In genomic region chr10:104659809-104660208, GRCh38 we compare ENCODE assay signal across 39 cellular contexts. TPM values are rescaled to one million over a fixed set of nuclear protein-coding genes. Genes with fewer than 3 reads are reported as not detected.
"Had no signal": no experiment of that assay in that cellular context is flagged by ENCODE, and none has a peak within 500 bp of the region (broad histone marks: within the 10 kb centered on the region; RNA-seq: fewer than 3 reads in every experiment).

No MANE protein-coding gene starts in this region.

- H3K36me3 Mint-ChIP-seq: activated CD8-positive, alpha-beta memory T cell treated with anti-CD3 and anti-CD28 coated beads, Interleukin-2, amount 10 ng/mL, durations not matched to agents 7 days and 5 days; activated naive CD4-positive, alpha-beta T cell treated with anti-CD3 and anti-CD28 coated beads, Interleukin-2, amount 10 ng/mL, durations not matched to agents 7 days and 5 days; activated naive CD4-positive, alpha-beta T cell treated with anti-CD3 and anti-CD28 coated beads, Interleukin-2, amount 50 U/mL, for 24 hours; activated naive CD8-positive, alpha-beta T cell; activated naive CD8-positive, alpha-beta T cell treated with anti-CD3 and anti-CD28 coated beads, Interleukin-2, amount 10 ng/mL, durations not matched to agents 7 days and 5 days; brain had no signal

- H3K4me1 Mint-ChIP-seq: activated CD4-positive, alpha-beta memory T cell treated with anti-CD3 and anti-CD28 coated beads, Interleukin-2, amount 10 ng/mL, durations not matched to agents 7 days and 5 days; activated CD4-positive, alpha-beta T cell treated with anti-CD3 and anti-CD28 coated beads for 36 hours; activated CD4-positive, alpha-beta T cell treated with anti-CD3 and anti-CD28 coated beads, Interleukin-2, amount 10 ng/mL, durations not matched to agents 7 days and 5 days; activated CD8-positive, alpha-beta memory T cell treated with anti-CD3 and anti-CD28 coated beads, Interleukin-2, amount 10 ng/mL, durations not matched to agents 7 days and 5 days; activated naive CD4-positive, alpha-beta T cell treated with anti-CD3 and anti-CD28 coated beads, Interleukin-2, amount 10 ng/mL, durations not matched to agents 7 days and 5 days; activated naive CD4-positive, alpha-beta T cell treated with anti-CD3 and anti-CD28 coated beads, Interleukin-2, amount 50 U/mL, for 24 hours; activated naive CD8-positive, alpha-beta T cell treated with anti-CD3 and anti-CD28 coated beads, Interleukin-2, amount 10 ng/mL, durations not matched to agents 7 days and 5 days; activated naive CD8-positive, alpha-beta T cell treated with anti-CD3 and anti-CD28 coated beads, Interleukin-2, amount 50 U/mL, for 24 hours; central memory CD8-positive, alpha-beta T cell had no signal

- H3K9me3 Mint-ChIP-seq: activated CD4-positive, alpha-beta memory T cell treated with anti-CD3 and anti-CD28 coated beads, Interleukin-2, amount 10 ng/mL, durations not matched to agents 7 days and 5 days; activated CD4-positive, alpha-beta T cell treated with anti-CD3 and anti-CD28 coated beads, Interleukin-2, amount 10 ng/mL, durations not matched to agents 7 days and 5 days; activated naive CD4-positive, alpha-beta T cell treated with anti-CD3 and anti-CD28 coated beads, Interleukin-2, amount 10 ng/mL, durations not matched to agents 7 days and 5 days; activated naive CD4-positive, alpha-beta T cell treated with anti-CD3 and anti-CD28 coated beads, Interleukin-2, amount 50 U/mL, for 24 hours; activated naive CD8-positive, alpha-beta T cell treated with anti-CD3 and anti-CD28 coated beads, Interleukin-2, amount 10 ng/mL, durations not matched to agents 7 days and 5 days; activated naive CD8-positive, alpha-beta T cell treated with anti-CD3 and anti-CD28 coated beads, Interleukin-2, amount 50 U/mL, for 24 hours; activated T-cell treated with anti-CD3 and anti-CD28 coated beads, Interleukin-2, amount 50 U/mL, for 24 hours; activated T-helper 2 cell treated with anti-CD3 and anti-CD28 coated beads, Interferon-gamma antibody, Interleukin-2, Interleukin-4, amounts not matched to agents 10 μg/mL and 5 μg/mL and 100 μg/mL, durations not matched to agents 14 hours and 24 hours and 36 hours; brain; central memory CD8-positive, alpha-beta T cell; T-helper 1 cell treated with Interleukin-12 subunit alpha and Interleukin-12 subunit beta and Interleukin-4 antibody, amounts not matched to agents 30 μg/mL and 1 μg/mL, for 36 hours; T-helper 2 cell treated with Interferon-gamma antibody and Interleukin-4, amounts not matched to agents 5 μg/mL and 100 μg/mL, for 36 hours had no signal

- ATAC-seq: activated CD4-positive, alpha-beta T cell treated with anti-CD3 and anti-CD28 coated beads for 36 hours; activated CD4-positive, CD25-positive, alpha-beta regulatory T cell treated with anti-CD3 and anti-CD28 coated beads, Interleukin-2, amount 50 U/mL, for 24 hours; activated CD8-positive, alpha-beta memory T cell treated with anti-CD3 and anti-CD28 coated beads, Interleukin-2, amount 10 ng/mL, durations not matched to agents 7 days and 5 days; activated CD8-positive, alpha-beta T cell treated with anti-CD3 and anti-CD28 coated beads, Interleukin-2, amount 10 ng/mL, durations not matched to agents 7 days and 5 days; activated naive CD8-positive, alpha-beta T cell treated with anti-CD3 and anti-CD28 coated beads, Interleukin-2, amount 50 U/mL, for 24 hours had no signal

- H3K27me3 ChIP-seq: ascending aorta, cardiac muscle cell had no signal

- H3K4me3 ChIP-seq: ascending aorta, cardiac muscle cell had no signal

- H3K27ac Mint-ChIP-seq: activated CD4-positive, alpha-beta memory T cell treated with anti-CD3 and anti-CD28 coated beads, Interleukin-2, amount 10 ng/mL, durations not matched to agents 7 days and 5 days; activated CD4-positive, alpha-beta T cell treated with anti-CD3 and anti-CD28 coated beads for 36 hours; activated CD4-positive, alpha-beta T cell treated with anti-CD3 and anti-CD28 coated beads, Interleukin-2, amount 10 ng/mL, durations not matched to agents 7 days and 5 days; activated CD8-positive, alpha-beta memory T cell treated with anti-CD3 and anti-CD28 coated beads, Interleukin-2, amount 10 ng/mL, durations not matched to agents 7 days and 5 days; activated CD8-positive, alpha-beta T cell treated with anti-CD3 and anti-CD28 coated beads, Interleukin-2, amount 10 ng/mL, durations not matched to agents 7 days and 5 days; activated naive CD4-positive, alpha-beta T cell treated with anti-CD3 and anti-CD28 coated beads, Interleukin-2, amount 10 ng/mL, durations not matched to agents 7 days and 5 days; activated naive CD4-positive, alpha-beta T cell treated with anti-CD3 and anti-CD28 coated beads, Interleukin-2, amount 50 U/mL, for 24 hours; activated naive CD8-positive, alpha-beta T cell; activated naive CD8-positive, alpha-beta T cell treated with anti-CD3 and anti-CD28 coated beads, Interleukin-2, amount 10 ng/mL, durations not matched to agents 7 days and 5 days; activated naive CD8-positive, alpha-beta T cell treated with anti-CD3 and anti-CD28 coated beads, Interleukin-2, amount 50 U/mL, for 24 hours; activated T-cell treated with anti-CD3 and anti-CD28 coated beads, Interleukin-2, amount 50 U/mL, for 24 hours; activated T-helper 2 cell treated with anti-CD3 and anti-CD28 coated beads, Interferon-gamma antibody, Interleukin-2, Interleukin-4, amounts not matched to agents 10 μg/mL and 5 μg/mL and 100 μg/mL, durations not matched to agents 14 hours and 24 hours and 36 hours; brain; T-helper 1 cell treated with Interleukin-12 subunit alpha and Interleukin-12 subunit beta and Interleukin-4 antibody, amounts not matched to agents 30 μg/mL and 1 μg/mL, for 36 hours; T-helper 2 cell treated with Interferon-gamma antibody and Interleukin-4, amounts not matched to agents 5 μg/mL and 100 μg/mL, for 36 hours had no signal

- H3K4me1 ChIP-seq: ascending aorta had no signal

- H3K27ac ChIP-seq: ascending aorta, cardiac muscle cell, VCaP had no signal

- H3K4me3 Mint-ChIP-seq: activated CD4-positive, alpha-beta memory T cell treated with anti-CD3 and anti-CD28 coated beads, Interleukin-2, amount 10 ng/mL, durations not matched to agents 7 days and 5 days; activated CD4-positive, alpha-beta T cell treated with anti-CD3 and anti-CD28 coated beads for 36 hours; activated CD4-positive, alpha-beta T cell treated with anti-CD3 and anti-CD28 coated beads, Interleukin-2, amount 10 ng/mL, durations not matched to agents 7 days and 5 days; activated CD8-positive, alpha-beta memory T cell treated with anti-CD3 and anti-CD28 coated beads, Interleukin-2, amount 10 ng/mL, durations not matched to agents 7 days and 5 days; activated CD8-positive, alpha-beta T cell treated with anti-CD3 and anti-CD28 coated beads, Interleukin-2, amount 10 ng/mL, durations not matched to agents 7 days and 5 days; activated naive CD4-positive, alpha-beta T cell treated with anti-CD3 and anti-CD28 coated beads, Interleukin-2, amount 10 ng/mL, durations not matched to agents 7 days and 5 days; activated naive CD4-positive, alpha-beta T cell treated with anti-CD3 and anti-CD28 coated beads, Interleukin-2, amount 50 U/mL, for 24 hours; activated naive CD8-positive, alpha-beta T cell; activated naive CD8-positive, alpha-beta T cell treated with anti-CD3 and anti-CD28 coated beads, Interleukin-2, amount 10 ng/mL, durations not matched to agents 7 days and 5 days; activated naive CD8-positive, alpha-beta T cell treated with anti-CD3 and anti-CD28 coated beads, Interleukin-2, amount 50 U/mL, for 24 hours; activated T-cell treated with anti-CD3 and anti-CD28 coated beads, Interleukin-2, amount 50 U/mL, for 24 hours; brain; central memory CD8-positive, alpha-beta T cell; T-helper 1 cell treated with Interleukin-12 subunit alpha and Interleukin-12 subunit beta and Interleukin-4 antibody, amounts not matched to agents 30 μg/mL and 1 μg/mL, for 36 hours; T-helper 2 cell treated with Interferon-gamma antibody and Interleukin-4, amounts not matched to agents 5 μg/mL and 100 μg/mL, for 36 hours had no signal

- H3K36me3 ChIP-seq: ascending aorta, cardiac muscle cell had no signal

- DNase-seq: activated CD4-positive, alpha-beta memory T cell treated with anti-CD3 and anti-CD28 coated beads, Interleukin-2, amount 10 ng/mL, durations not matched to agents 7 days and 5 days; activated CD4-positive, alpha-beta T cell treated with anti-CD3 and anti-CD28 coated beads for 1 hour; activated CD4-positive, alpha-beta T cell treated with anti-CD3 and anti-CD28 coated beads for 36 hours; activated CD4-positive, alpha-beta T cell treated with anti-CD3 and anti-CD28 coated beads for 48 hours; activated CD4-positive, alpha-beta T cell treated with anti-CD3 and anti-CD28 coated beads, Interleukin-2, amount 10 ng/mL, durations not matched to agents 7 days and 5 days; activated CD4-positive, alpha-beta T cell treated with anti-CD3 and anti-CD28 coated beads, Interleukin-2, amount 50 U/mL, for 48 hours; activated CD4-positive, CD25-positive, alpha-beta regulatory T cell; activated CD8-positive, alpha-beta memory T cell treated with anti-CD3 and anti-CD28 coated beads for 24 hours; activated CD8-positive, alpha-beta memory T cell treated with anti-CD3 and anti-CD28 coated beads, Interleukin-2, amount 10 ng/mL, durations not matched to agents 7 days and 5 days; activated CD8-positive, alpha-beta memory T cell treated with anti-CD3 and anti-CD28 coated beads, Interleukin-2, amount 50 U/mL, for 48 hours; activated CD8-positive, alpha-beta T cell treated with anti-CD3 and anti-CD28 coated beads, Interleukin-2, amount 10 ng/mL, durations not matched to agents 7 days and 5 days; activated effector memory CD4-positive, alpha-beta T cell treated with Interleukin-2 at 50 U/mL for 16 hours; activated gamma-delta T cell; activated naive CD4-positive, alpha-beta T cell treated with anti-CD3 and anti-CD28 coated beads, Interleukin-2, amount 10 ng/mL, durations not matched to agents 7 days and 5 days; activated naive CD4-positive, alpha-beta T cell treated with Interleukin-2 at 50 U/mL for 16 hours; activated naive CD8-positive, alpha-beta T cell treated with anti-CD3 and anti-CD28 coated beads, Interleukin-2, amount 10 ng/mL, durations not matched to agents 7 days and 5 days; activated naive CD8-positive, alpha-beta T cell treated with anti-CD3 and anti-CD28 coated beads, Interleukin-2, amount 50 U/mL, for 24 hours; activated T-cell treated with anti-CD3 and anti-CD28 coated beads, Interleukin-2, amount 50 U/mL, for 24 hours; activated T-cell treated with anti-CD3 and anti-CD28 coated beads, Interleukin-2, amount 50 U/mL, for 48 hours; amygdala; anterior cingulate cortex; caudate nucleus; cerebellar nuclear complex; T-helper 1 cell; T-helper 2 cell; T-helper 9 cell had no signal

RNA-seq across cellular contexts. Expression of gene SORCS3, which starts 18.7 kb away (rescaled TPM):
- total RNA-seq: activated CD4-positive, alpha-beta memory T cell treated with anti-CD3 and anti-CD28 coated beads, Interleukin-2, amount 10 ng/mL, durations not matched to agents 7 days and 5 days; activated CD4-positive, alpha-beta T cell treated with anti-CD3 and anti-CD28 coated beads for 36 hours; activated CD8-positive, alpha-beta memory T cell treated with anti-CD3 and anti-CD28 coated beads, Interleukin-2, amount 10 ng/mL, durations not matched to agents 7 days and 5 days; activated CD8-positive, alpha-beta T cell treated with anti-CD3 and anti-CD28 coated beads, Interleukin-2, amount 10 ng/mL, durations not matched to agents 7 days and 5 days; activated naive CD8-positive, alpha-beta T cell treated with anti-CD3 and anti-CD28 coated beads, Interleukin-2, amount 10 ng/mL, durations not matched to agents 7 days and 5 days; activated T-helper 2 cell treated with anti-CD3 and anti-CD28 coated beads, Interferon-gamma antibody, Interleukin-2, Interleukin-4, amounts not matched to agents 10 μg/mL and 5 μg/mL and 100 μg/mL, durations not matched to agents 14 hours and 24 hours and 36 hours; ascending aorta; bronchial epithelial cell; chondrocyte had no signal
